In the genomic region with DNA sequence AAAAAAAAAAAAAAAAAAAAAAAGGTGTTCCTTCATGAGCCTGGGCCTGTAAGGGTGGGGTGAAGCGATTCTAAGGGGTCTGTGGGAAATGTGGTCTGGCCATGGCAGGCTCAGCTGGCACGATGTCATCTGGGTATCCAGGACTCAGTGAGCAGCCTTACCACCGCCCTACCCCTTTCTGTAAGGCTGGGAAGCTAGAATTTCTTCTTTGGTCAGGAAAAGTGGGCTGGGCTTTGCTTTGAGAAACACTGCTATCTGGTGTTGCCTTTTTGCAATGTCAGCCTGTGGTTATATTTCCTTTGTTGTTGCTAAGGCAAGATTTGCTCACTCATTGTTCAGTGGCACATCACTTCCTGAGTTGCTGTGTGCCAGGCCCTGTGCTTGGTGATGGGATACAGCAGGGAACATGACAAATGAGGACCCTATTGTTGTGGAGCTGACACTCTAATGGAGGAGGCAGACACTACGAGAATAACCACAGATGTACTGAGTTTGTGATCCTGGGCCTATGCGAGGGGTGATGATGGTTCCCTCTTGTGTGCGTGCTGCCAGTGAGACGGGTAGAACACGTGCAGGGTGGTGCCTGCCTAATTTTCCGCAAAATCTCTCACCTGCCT, we compare ENCODE assay signal across 2 cellular contexts.
TF ChIP-seq lines count a peak whose summit lies in the region.

No MANE protein-coding gene starts in this region.

TF ChIP-seq in K562, 482 proteins besides CTCF, POLR2A, EP300 and RAD21 (continued from another document):
- TF ChIP-seq, protein P1, sequence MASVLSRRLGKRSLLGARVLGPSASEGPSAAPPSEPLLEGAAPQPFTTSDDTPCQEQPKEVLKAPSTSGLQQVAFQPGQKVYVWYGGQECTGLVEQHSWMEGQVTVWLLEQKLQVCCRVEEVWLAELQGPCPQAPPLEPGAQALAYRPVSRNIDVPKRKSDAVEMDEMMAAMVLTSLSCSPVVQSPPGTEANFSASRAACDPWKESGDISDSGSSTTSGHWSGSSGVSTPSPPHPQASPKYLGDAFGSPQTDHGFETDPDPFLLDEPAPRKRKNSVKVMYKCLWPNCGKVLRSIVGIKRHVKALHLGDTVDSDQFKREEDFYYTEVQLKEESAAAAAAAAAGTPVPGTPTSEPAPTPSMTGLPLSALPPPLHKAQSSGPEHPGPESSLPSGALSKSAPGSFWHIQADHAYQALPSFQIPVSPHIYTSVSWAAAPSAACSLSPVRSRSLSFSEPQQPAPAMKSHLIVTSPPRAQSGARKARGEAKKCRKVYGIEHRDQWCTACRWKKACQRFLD (CRISPR knock-in tag; IDR thresholded peaks at IDR 0.05): no peak
- TF ChIP-seq SOX6 (IDR thresholded peaks at IDR 0.05) (peak; percentile 88), MCM5 (IDR thresholded peaks at IDR 0.05; ENCODE audit: low read depth) (no peak), ILK (tag; IDR thresholded peaks at IDR 0.05; ENCODE audit: borderline replicate concordance, low read depth) (no peak), DPF2 (IDR thresholded peaks at IDR 0.05) (peak; percentile 72), TRIM24 (IDR thresholded peaks at IDR 0.05) (0 out of 4 replicates have a peak, but pooled peaks of 1 of the 2 experiments have one; percentile 33), JUND (IDR thresholded peaks at IDR 0.05; ENCODE audit: borderline replicate concordance, low read depth, low read length) (peak; percentile 33; the same call in 1 of the 2 replicates), JUND (tag; IDR thresholded peaks at IDR 0.05; ENCODE audit: borderline replicate concordance, low read depth, low read length) (no peak), FOXJ2 (tag; IDR thresholded peaks at IDR 0.05) (0 out of 2 replicates have a peak, but pooled peaks have one; percentile 28), RCOR1 (IDR thresholded peaks at IDR 0.05; ENCODE audit: borderline replicate concordance in 1 of 2, low read depth in 2 of 2, low read length in 2 of 2) (peak in 1 of 2 experiments; percentile 61; a peak in 2 of 4 replicates), CREM (IDR thresholded peaks at IDR 0.05; ENCODE audit: low read depth) (0 out of 2 replicates have a peak, but pooled peaks have one; percentile 6), ERF (CRISPR knock-in tag; IDR thresholded peaks at IDR 0.05) (no peak), MAFG (tag; conservative IDR thresholded peaks at IDR 0.05) (peak; percentile 94), POLR2AphosphoS2 (IDR thresholded peaks at IDR 0.05; ENCODE audit: low read length) (no peak), KLF13 (tag; IDR thresholded peaks at IDR 0.05; ENCODE audit: borderline replicate concordance, low read depth) (0 out of 2 replicates have a peak, but pooled peaks have one; percentile 43), C11orf30 (IDR thresholded peaks at IDR 0.05; ENCODE audit: low read depth) (peak; percentile 94), HNRNPK (IDR thresholded peaks at IDR 0.05; ENCODE audit: low read depth, low read length, poor library complexity, severe bottlenecking) (no peak), FOXK2 (conservative IDR thresholded peaks at IDR 0.05 in 1 of 2, IDR thresholded peaks at IDR 0.05 in 1 of 2; ENCODE audit: low read depth in 2 of 2) (peak; percentile 77; a peak in 3 of 4 replicates), SMC3 (conservative IDR thresholded peaks at IDR 0.05; ENCODE audit: insufficient read depth, low read depth, low read length) (peak; percentile 42; the same call in 1 of the 2 replicates), MAFK (IDR thresholded peaks at IDR 0.05; ENCODE audit: low read length) (peak; percentile 86), RFX1 (IDR thresholded peaks at IDR 0.05) (peak; percentile 59), MAFF (IDR thresholded peaks at IDR 0.05; ENCODE audit: low read length) (peak; percentile 86), CTBP1 (IDR thresholded peaks at IDR 0.05; ENCODE audit: borderline replicate concordance) (peak; percentile 40; the same call in 1 of the 2 replicates)

TF ChIP-seq in HepG2, 621 proteins besides CTCF, POLR2A, EP300 and RAD21 (continued from another document and continues in another):
- TF ChIP-seq, protein P2, sequence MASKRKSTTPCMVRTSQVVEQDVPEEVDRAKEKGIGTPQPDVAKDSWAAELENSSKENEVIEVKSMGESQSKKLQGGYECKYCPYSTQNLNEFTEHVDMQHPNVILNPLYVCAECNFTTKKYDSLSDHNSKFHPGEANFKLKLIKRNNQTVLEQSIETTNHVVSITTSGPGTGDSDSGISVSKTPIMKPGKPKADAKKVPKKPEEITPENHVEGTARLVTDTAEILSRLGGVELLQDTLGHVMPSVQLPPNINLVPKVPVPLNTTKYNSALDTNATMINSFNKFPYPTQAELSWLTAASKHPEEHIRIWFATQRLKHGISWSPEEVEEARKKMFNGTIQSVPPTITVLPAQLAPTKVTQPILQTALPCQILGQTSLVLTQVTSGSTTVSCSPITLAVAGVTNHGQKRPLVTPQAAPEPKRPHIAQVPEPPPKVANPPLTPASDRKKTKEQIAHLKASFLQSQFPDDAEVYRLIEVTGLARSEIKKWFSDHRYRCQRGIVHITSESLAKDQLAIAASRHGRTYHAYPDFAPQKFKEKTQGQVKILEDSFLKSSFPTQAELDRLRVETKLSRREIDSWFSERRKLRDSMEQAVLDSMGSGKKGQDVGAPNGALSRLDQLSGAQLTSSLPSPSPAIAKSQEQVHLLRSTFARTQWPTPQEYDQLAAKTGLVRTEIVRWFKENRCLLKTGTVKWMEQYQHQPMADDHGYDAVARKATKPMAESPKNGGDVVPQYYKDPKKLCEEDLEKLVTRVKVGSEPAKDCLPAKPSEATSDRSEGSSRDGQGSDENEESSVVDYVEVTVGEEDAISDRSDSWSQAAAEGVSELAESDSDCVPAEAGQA (IDR thresholded peaks at IDR 0.05; ENCODE audit: low read depth): no peak
- TF ChIP-seq, protein P2 (CRISPR knock-in tag; IDR thresholded peaks at IDR 0.05; ENCODE audit: borderline replicate concordance): no peak
- no peak for TF ChIP-seq ZBTB8A (CRISPR knock-in tag; IDR thresholded peaks at IDR 0.05; ENCODE audit: borderline replicate concordance, low read depth)
- no peak for TF ChIP-seq ZBTB3 (CRISPR knock-in tag; IDR thresholded peaks at IDR 0.05; ENCODE audit: borderline replicate concordance, low read depth)
- no peak for TF ChIP-seq KDM4B (CRISPR knock-in tag; IDR thresholded peaks at IDR 0.05)
- no peak for TF ChIP-seq IKZF1 (IDR thresholded peaks at IDR 0.05)
- no peak for TF ChIP-seq ZNF569 (CRISPR knock-in tag; IDR thresholded peaks at IDR 0.05; ENCODE audit: borderline replicate concordance)
- TF ChIP-seq, protein P3, sequence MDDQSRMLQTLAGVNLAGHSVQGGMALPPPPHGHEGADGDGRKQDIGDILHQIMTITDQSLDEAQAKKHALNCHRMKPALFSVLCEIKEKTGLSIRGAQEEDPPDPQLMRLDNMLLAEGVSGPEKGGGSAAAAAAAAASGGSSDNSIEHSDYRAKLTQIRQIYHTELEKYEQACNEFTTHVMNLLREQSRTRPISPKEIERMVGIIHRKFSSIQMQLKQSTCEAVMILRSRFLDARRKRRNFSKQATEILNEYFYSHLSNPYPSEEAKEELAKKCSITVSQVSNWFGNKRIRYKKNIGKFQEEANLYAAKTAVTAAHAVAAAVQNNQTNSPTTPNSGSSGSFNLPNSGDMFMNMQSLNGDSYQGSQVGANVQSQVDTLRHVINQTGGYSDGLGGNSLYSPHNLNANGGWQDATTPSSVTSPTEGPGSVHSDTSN (CRISPR knock-in tag; IDR thresholded peaks at IDR 0.05; ENCODE audit: borderline replicate concordance): no peak
- TF ChIP-seq NFE2 (CRISPR knock-in tag; IDR thresholded peaks at IDR 0.05): peak; percentile 53; the same call in 1 of the 2 replicates
- TF ChIP-seq SMC3 (IDR thresholded peaks at IDR 0.05; ENCODE audit: low read length): peak; percentile 58; the same call in 1 of the 2 replicates
- no peak for TF ChIP-seq KDM1A (CRISPR knock-in tag; IDR thresholded peaks at IDR 0.05)
- TF ChIP-seq, protein P4, sequence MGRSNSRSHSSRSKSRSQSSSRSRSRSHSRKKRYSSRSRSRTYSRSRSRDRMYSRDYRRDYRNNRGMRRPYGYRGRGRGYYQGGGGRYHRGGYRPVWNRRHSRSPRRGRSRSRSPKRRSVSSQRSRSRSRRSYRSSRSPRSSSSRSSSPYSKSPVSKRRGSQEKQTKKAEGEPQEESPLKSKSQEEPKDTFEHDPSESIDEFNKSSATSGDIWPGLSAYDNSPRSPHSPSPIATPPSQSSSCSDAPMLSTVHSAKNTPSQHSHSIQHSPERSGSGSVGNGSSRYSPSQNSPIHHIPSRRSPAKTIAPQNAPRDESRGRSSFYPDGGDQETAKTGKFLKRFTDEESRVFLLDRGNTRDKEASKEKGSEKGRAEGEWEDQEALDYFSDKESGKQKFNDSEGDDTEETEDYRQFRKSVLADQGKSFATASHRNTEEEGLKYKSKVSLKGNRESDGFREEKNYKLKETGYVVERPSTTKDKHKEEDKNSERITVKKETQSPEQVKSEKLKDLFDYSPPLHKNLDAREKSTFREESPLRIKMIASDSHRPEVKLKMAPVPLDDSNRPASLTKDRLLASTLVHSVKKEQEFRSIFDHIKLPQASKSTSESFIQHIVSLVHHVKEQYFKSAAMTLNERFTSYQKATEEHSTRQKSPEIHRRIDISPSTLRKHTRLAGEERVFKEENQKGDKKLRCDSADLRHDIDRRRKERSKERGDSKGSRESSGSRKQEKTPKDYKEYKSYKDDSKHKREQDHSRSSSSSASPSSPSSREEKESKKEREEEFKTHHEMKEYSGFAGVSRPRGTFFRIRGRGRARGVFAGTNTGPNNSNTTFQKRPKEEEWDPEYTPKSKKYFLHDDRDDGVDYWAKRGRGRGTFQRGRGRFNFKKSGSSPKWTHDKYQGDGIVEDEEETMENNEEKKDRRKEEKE (IDR thresholded peaks at IDR 0.05): no peak
- TF ChIP-seq KAT7 (CRISPR knock-in tag; IDR thresholded peaks at IDR 0.05; ENCODE audit: borderline replicate concordance): no peak
- no peak for TF ChIP-seq AKAP8 (CRISPR knock-in tag; IDR thresholded peaks at IDR 0.05)
- no peak for TF ChIP-seq ZNF781 (CRISPR knock-in tag; IDR thresholded peaks at IDR 0.05; ENCODE audit: borderline replicate concordance, not compliant biosample characterization)
- TF ChIP-seq SMYD3 (CRISPR knock-in tag; IDR thresholded peaks at IDR 0.05): no peak
- TF ChIP-seq, protein P5, sequence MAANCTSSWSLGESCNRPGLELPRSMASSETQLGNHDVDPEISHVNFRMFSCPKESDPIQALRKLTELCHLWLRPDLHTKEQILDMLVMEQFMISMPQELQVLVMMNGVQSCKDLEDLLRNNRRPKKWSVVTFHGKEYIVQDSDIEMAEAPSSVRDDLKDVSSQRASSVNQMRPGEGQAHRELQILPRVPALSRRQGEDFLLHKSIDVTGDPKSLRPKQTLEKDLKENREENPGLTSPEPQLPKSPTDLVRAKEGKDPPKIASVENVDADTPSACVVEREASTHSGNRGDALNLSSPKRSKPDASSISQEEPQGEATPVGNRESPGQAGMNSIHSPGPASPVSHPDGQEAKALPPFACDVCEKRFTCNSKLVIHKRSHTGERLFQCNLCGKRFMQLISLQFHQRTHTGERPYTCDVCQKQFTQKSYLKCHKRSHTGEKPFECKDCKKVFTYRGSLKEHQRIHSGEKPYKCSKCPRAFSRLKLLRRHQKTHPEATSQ (CRISPR knock-in tag; IDR thresholded peaks at IDR 0.05; ENCODE audit: borderline replicate concordance): no peak
- TF ChIP-seq PTBP1 (IDR thresholded peaks at IDR 0.05; ENCODE audit: low read depth, low read length, poor library complexity, severe bottlenecking): no peak
- TF ChIP-seq ZNF296 (CRISPR knock-in tag; conservative IDR thresholded peaks at IDR 0.05): no peak
- no peak for TF ChIP-seq TMF1 (CRISPR knock-in tag; IDR thresholded peaks at IDR 0.05; ENCODE audit: low read depth)
- TF ChIP-seq, protein P6, sequence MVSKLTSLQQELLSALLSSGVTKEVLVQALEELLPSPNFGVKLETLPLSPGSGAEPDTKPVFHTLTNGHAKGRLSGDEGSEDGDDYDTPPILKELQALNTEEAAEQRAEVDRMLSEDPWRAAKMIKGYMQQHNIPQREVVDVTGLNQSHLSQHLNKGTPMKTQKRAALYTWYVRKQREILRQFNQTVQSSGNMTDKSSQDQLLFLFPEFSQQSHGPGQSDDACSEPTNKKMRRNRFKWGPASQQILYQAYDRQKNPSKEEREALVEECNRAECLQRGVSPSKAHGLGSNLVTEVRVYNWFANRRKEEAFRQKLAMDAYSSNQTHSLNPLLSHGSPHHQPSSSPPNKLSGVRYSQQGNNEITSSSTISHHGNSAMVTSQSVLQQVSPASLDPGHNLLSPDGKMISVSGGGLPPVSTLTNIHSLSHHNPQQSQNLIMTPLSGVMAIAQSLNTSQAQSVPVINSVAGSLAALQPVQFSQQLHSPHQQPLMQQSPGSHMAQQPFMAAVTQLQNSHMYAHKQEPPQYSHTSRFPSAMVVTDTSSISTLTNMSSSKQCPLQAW (CRISPR knock-in tag; IDR thresholded peaks at IDR 0.05): 0 out of 2 replicates have a peak, but pooled peaks have one; percentile 19
- TF ChIP-seq STAG1 (CRISPR knock-in tag; IDR thresholded peaks at IDR 0.05): peak; percentile 61
- TF ChIP-seq, protein P7, sequence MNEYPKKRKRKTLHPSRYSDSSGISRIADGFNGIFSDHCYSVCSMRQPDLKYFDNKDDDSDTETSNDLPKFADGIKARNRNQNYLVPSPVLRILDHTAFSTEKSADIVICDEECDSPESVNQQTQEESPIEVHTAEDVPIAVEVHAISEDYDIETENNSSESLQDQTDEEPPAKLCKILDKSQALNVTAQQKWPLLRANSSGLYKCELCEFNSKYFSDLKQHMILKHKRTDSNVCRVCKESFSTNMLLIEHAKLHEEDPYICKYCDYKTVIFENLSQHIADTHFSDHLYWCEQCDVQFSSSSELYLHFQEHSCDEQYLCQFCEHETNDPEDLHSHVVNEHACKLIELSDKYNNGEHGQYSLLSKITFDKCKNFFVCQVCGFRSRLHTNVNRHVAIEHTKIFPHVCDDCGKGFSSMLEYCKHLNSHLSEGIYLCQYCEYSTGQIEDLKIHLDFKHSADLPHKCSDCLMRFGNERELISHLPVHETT (CRISPR knock-in tag; conservative IDR thresholded peaks at IDR 0.05): no peak
- peak; percentile 14; the same call in 1 of the 2 replicates for TF ChIP-seq ETV5 (CRISPR knock-in tag; IDR thresholded peaks at IDR 0.05; ENCODE audit: borderline replicate concordance)
- no peak for TF ChIP-seq ZNF746 (CRISPR knock-in tag; IDR thresholded peaks at IDR 0.05)
- peak; percentile 80 for TF ChIP-seq MAFF (IDR thresholded peaks at IDR 0.05; ENCODE audit: low read depth, low read length)
- TF ChIP-seq MAFK (conservative IDR thresholded peaks at IDR 0.05 in 1 of 2, IDR thresholded peaks at IDR 0.05 in 1 of 2; ENCODE audit: low read length in 2 of 2): peak; percentile 74 to 84
- TF ChIP-seq U2AF2 (IDR thresholded peaks at IDR 0.05; ENCODE audit: low read depth, low read length): no peak
- no peak for TF ChIP-seq RFX3 (CRISPR knock-in tag; IDR thresholded peaks at IDR 0.05)
